ENCODE assay signal across 1 cellular context in genomic region chr3:196164576-196164975, GRCh38.
TF ChIP-seq lines count a peak whose summit lies in the region.

No MANE protein-coding gene starts in this region.

TF ChIP-seq in K562, 482 proteins besides CTCF, POLR2A, EP300 and RAD21 (continued from another document and continues in another):
- TF ChIP-seq ZNF609 (CRISPR knock-in tag; IDR thresholded peaks at IDR 0.05; ENCODE audit: borderline replicate concordance) (no peak), WHSC1 (IDR thresholded peaks at IDR 0.05; ENCODE audit: low read length) (no peak), ZNF324 (CRISPR knock-in tag; IDR thresholded peaks at IDR 0.05) (no peak), MLX (CRISPR knock-in tag; conservative IDR thresholded peaks at IDR 0.05) (no peak), FOXO4 (CRISPR knock-in tag; IDR thresholded peaks at IDR 0.05) (no peak), NBN (IDR thresholded peaks at IDR 0.05; ENCODE audit: low read depth) (peak; percentile 68; the same call in 1 of the 2 replicates), HLTF (IDR thresholded peaks at IDR 0.05) (peak; percentile 84; the same call in 1 of the 2 replicates), SMC3 (conservative IDR thresholded peaks at IDR 0.05; ENCODE audit: insufficient read depth, low read depth, low read length) (no peak), ZBTB26 (CRISPR knock-in tag; IDR thresholded peaks at IDR 0.05) (peak; percentile 98), ZNF263 (CRISPR knock-in tag; IDR thresholded peaks at IDR 0.05; ENCODE audit: borderline replicate concordance) (peak; percentile 64), THRB (CRISPR knock-in tag; conservative IDR thresholded peaks at IDR 0.05) (peak; percentile 96), NFRKB (IDR thresholded peaks at IDR 0.05; ENCODE audit: low read depth) (peak; percentile 31; the same call in 1 of the 2 replicates), BRF1 (IDR thresholded peaks at IDR 0.05; ENCODE audit: borderline replicate concordance, extremely low read depth, insufficient read length) (no peak), NR3C1 (CRISPR knock-in tag; IDR thresholded peaks at IDR 0.05) (no peak), ZNF398 (CRISPR knock-in tag; IDR thresholded peaks at IDR 0.05) (no peak), ATF3 (IDR thresholded peaks at IDR 0.05) (no peak), ATF3 (CRISPR knock-in tag; conservative IDR thresholded peaks at IDR 0.05) (no peak), SMAD2 (IDR thresholded peaks at IDR 0.05; ENCODE audit: low read depth, low read length) (no peak), KLF16 (IDR thresholded peaks at IDR 0.05) (no peak), MYBL2 (IDR thresholded peaks at IDR 0.05; ENCODE audit: low read depth) (peak; percentile 37; the same call in 1 of the 2 replicates), MYBL2 (CRISPR knock-in tag; IDR thresholded peaks at IDR 0.05; ENCODE audit: borderline replicate concordance) (no peak), ZSCAN32 (CRISPR knock-in tag; IDR thresholded peaks at IDR 0.05) (no peak), FOXA1 (IDR thresholded peaks at IDR 0.05; ENCODE audit: borderline replicate concordance) (no peak), ZNF586 (CRISPR knock-in tag; conservative IDR thresholded peaks at IDR 0.05) (no peak), USF1 (CRISPR knock-in tag; IDR thresholded peaks at IDR 0.05) (no peak; the same call in 1 of the 2 replicates), ZNF740 (CRISPR knock-in tag; IDR thresholded peaks at IDR 0.05) (peak; percentile 55), ZNF740 (tag; IDR thresholded peaks at IDR 0.05) (no peak), TRIM25 (IDR thresholded peaks at IDR 0.05; ENCODE audit: borderline replicate concordance) (peak; percentile 91; the same call in 1 of the 2 replicates), ZNF282 (CRISPR knock-in tag; IDR thresholded peaks at IDR 0.05) (no peak), ZEB2 (IDR thresholded peaks at IDR 0.05) (no peak; the same call in 1 of the 2 replicates), ZNF277 (CRISPR knock-in tag; IDR thresholded peaks at IDR 0.05; ENCODE audit: borderline replicate concordance) (no peak), ESRRA (IDR thresholded peaks at IDR 0.05; ENCODE audit: borderline replicate concordance, low read depth) (no peak), ARNT (IDR thresholded peaks at IDR 0.05) (peak in 1 of 2 experiments; percentile 51; a peak in 1 of 4 replicates), ZC3H8 (IDR thresholded peaks at IDR 0.05) (peak; percentile 87), MLLT1 (IDR thresholded peaks at IDR 0.05) (peak; percentile 66 to 77), HMBOX1 (IDR thresholded peaks at IDR 0.05) (no peak), MAFG (tag; conservative IDR thresholded peaks at IDR 0.05) (0 out of 2 replicates have a peak, but pooled peaks have one; percentile 15), KDM1A (IDR thresholded peaks at IDR 0.05) (peak; percentile 25 to 44; a peak in 1 of 4 replicates), ZNF174 (CRISPR knock-in tag; IDR thresholded peaks at IDR 0.05) (no peak), CREBBP (IDR thresholded peaks at IDR 0.05; ENCODE audit: low read depth, low read length) (no peak), ELF4 (CRISPR knock-in tag; IDR thresholded peaks at IDR 0.05) (peak; percentile 93), FOXK2 (conservative IDR thresholded peaks at IDR 0.05 in 1 of 2, IDR thresholded peaks at IDR 0.05 in 1 of 2; ENCODE audit: low read depth in 2 of 2) (peak; percentile 25 to 26; a peak in 2 of 4 replicates)
